ENCODE assay signal across 19 cellular contexts in the genomic region with DNA sequence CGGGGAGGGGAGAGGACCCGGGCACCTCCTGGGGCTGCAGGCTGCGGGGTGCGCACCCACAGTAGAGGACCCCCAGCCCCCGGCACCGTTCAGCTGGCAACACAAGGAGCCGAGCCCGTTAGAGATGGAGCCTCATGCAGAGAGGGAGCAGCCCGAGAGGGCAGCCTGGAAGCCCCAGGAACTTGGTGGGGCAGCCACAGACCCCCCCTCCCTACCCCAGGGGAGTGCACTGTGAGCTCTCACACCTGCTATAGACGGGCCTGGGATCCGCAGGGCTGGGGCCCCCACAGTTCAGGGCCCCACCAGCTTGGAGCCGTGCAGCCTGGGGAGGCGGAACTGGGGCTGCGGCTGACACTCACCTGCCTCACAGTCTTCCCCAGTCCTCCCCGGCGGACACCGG. TPM values are rescaled to one million over a fixed set of nuclear protein-coding genes. Genes with fewer than 3 reads are reported as not detected.
A peak's percentile ranks its signal among the peaks of the same experiment; 100 is the strongest.
DNase-seq lines count a peak whose midpoint lies in the region; ATAC-seq, FAIRE-seq and TF ChIP-seq lines count a peak whose summit lies in the region.
"Had no signal": no experiment of that assay in that cellular context is flagged by ENCODE, and none has a peak within 500 bp of the region (broad histone marks: within the 10 kb centered on the region; RNA-seq: fewer than 3 reads in every experiment).

No MANE protein-coding gene starts in this region.

- TF ChIP-seq CTCF in HEK293 (tag by site-specific recombination; IDR thresholded peaks at IDR 0.05) (no peak), H1 (IDR thresholded peaks at IDR 0.05; ENCODE audit: control extremely low read depth in 1 of 3, insufficient read depth in 1 of 3, low read depth in 1 of 3, low read length in 3 of 3) (no peak), mesothelial cell of epicardium (IDR thresholded peaks at IDR 0.05; ENCODE audit: unreplicated experiment) (no peak), body of pancreas (IDR thresholded peaks at IDR 0.05) (no peak)

- no peaks in the 10 kb centered on the region for H3K27me3 ChIP-seq in BLaER1
- H3K27me3 ChIP-seq in H1 (replicated peaks in 1 of 4; ENCODE audit: control insufficient read depth in 3 of 4, extremely low read depth in 1 of 4, insufficient read depth in 3 of 4, low read length in 3 of 4) = no peaks in the 10 kb centered on the region
- no peaks in the 10 kb centered on the region for H3K27me3 ChIP-seq in body of pancreas

- peaks cover 37% of the 10 kb centered on the region for H3K36me3 ChIP-seq in BLaER1
- H3K36me3 ChIP-seq in HEK293 (ENCODE audit: control insufficient read depth in 2 of 2, insufficient read depth in 1 of 2, low read length in 2 of 2) = no peaks in the 10 kb centered on the region
- no peaks in the 10 kb centered on the region; a peak in 2 of 8 replicates for H3K36me3 ChIP-seq in H1 (ENCODE audit: control insufficient read depth in 2 of 4, insufficient read depth in 4 of 4, low read length in 3 of 4)
- no peaks in the 10 kb centered on the region for H3K36me3 ChIP-seq in body of pancreas (replicated peaks in 1 of 2; ENCODE audit: insufficient read depth in 1 of 2, low read depth in 2 of 2)

- no peak for DNase-seq in H1 (ENCODE audit: low read depth in 1 of 2, low spot score in 2 of 2)
- DNase-seq in mesothelial cell of epicardium (ENCODE audit: low spot score in 2 of 2, unreplicated experiment in 2 of 2) = no peak
- no peak for DNase-seq in body of pancreas
- DNase-seq: AML-193, Calu3, DMS79 treated with DMSO at 0.1 percent for 48 hours, GF-D8 had no signal

- WGBS in H1 (ENCODE audit: extremely low coverage in 1 of 2, insufficient coverage in 1 of 2, insufficient read length in 1 of 2, insufficient replicate concordance in 2 of 2, low coverage in 1 of 2, low lambda C conversion rate in 2 of 2, missing lambda C conversion rate in 1 of 2), 2 experiments = 90% methylated on average over 14 of the region's 17 CpGs; no CpG with 5 or more reads in 1 of the 2 experiments
- 58 to 60% methylated on average over 1 to 14 of the region's 17 CpGs for WGBS in body of pancreas, 2 donors

- no peak for TF ChIP-seq EP300 in H1 (IDR thresholded peaks at IDR 0.05; ENCODE audit: borderline replicate concordance in 1 of 2, low read depth in 2 of 2, low read length in 2 of 2)

- POLR2A ChIA-PET in HEK293 (lab: Yijun Ruan, JAX) = no interaction called here
- POLR2A ChIA-PET in H1 (lab: Charles Lee; ENCODE audit: partially characterized antibody) = interaction anchor here (0.6 to 1.2 kb wide), 2 partner anchors 9 to 51 kb away, joined by 3 read pairs; no protein-coding TSS in a partner anchor

- no peak overlapping the region for H2BK120ac ChIP-seq in H1 (replicated peaks; ENCODE audit: low read depth, low read length)

- H3K27ac ChIP-seq in BLaER1 (no peak overlapping the region), HEK293 (ENCODE audit: extremely low read depth, low read depth, low read length) (no peak overlapping the region), H1 (ENCODE audit: low read depth, low read length) (no peak overlapping the region), body of pancreas (no peak overlapping the region)
- H3K27ac ChIP-seq: 22Rv1, A549, C4-2B had no signal

- no peaks in the 10 kb centered on the region for H3K4me1 Mint-ChIP-seq in mesothelial cell of epicardium
- H3K4me1 Mint-ChIP-seq: B cell had no signal

- CTCF ChIA-PET in HEK293 (lab: Yijun Ruan, JAX) = interaction anchor here (1.2 kb wide), 1 partner anchor 11 kb away, joined by 4 read pairs; no protein-coding TSS in a partner anchor
- CTCF ChIA-PET in H1 (lab: Charles Lee; ENCODE audit: partially characterized antibody) = interaction anchor here (0.9 to 2.8 kb wide), 10 partner anchors 9 to 137 kb away, joined by 3 to 12 read pairs (median 6); no protein-coding TSS in a partner anchor

- no peak overlapping the region for H4K5ac ChIP-seq in H1 (ENCODE audit: insufficient read length, low read depth, low read length)

- H3K9ac ChIP-seq in BLaER1 (no peak overlapping the region), H1 (replicated peaks in 1 of 4; ENCODE audit: extremely low read depth in 1 of 4, low read depth in 3 of 4, low read length in 3 of 4) (no peak overlapping the region)

- no peak overlapping the region for H3K56ac ChIP-seq in H1 (replicated peaks; ENCODE audit: insufficient read length, low read depth, low read length)

- H4K8ac ChIP-seq in H1 (ENCODE audit: extremely low read depth, insufficient read depth, low read length) = peak overlapping the region; percentile 79; the same call in 1 of the 2 replicates

- H3K4me3 Mint-ChIP-seq in mesothelial cell of epicardium = no peak overlapping the region
- H3K4me3 Mint-ChIP-seq: B cell; CD4-positive, alpha-beta T cell; CD8-positive, alpha-beta T cell had no signal

- H3K4me2 ChIP-seq in BLaER1 = peak overlapping the region; percentile 60
- H3K4me2 ChIP-seq in H1 (ENCODE audit: insufficient read depth in 1 of 2, low read depth in 2 of 2, low read length in 2 of 2) = no peak overlapping the region
- H3K4me2 ChIP-seq: A549 had no signal

- no peak overlapping the region for H3K4me3 ChIP-seq in BLaER1
- no peak overlapping the region for H3K4me3 ChIP-seq in HEK293 (ENCODE audit: low read depth, low read length)
- no peak overlapping the region for H3K4me3 ChIP-seq in H1 (ENCODE audit: extremely low read depth in 1 of 4, insufficient read depth in 2 of 4, low read depth in 3 of 4, low read length in 4 of 4)
- no peak overlapping the region for H3K4me3 ChIP-seq in body of pancreas
- H3K4me3 ChIP-seq: A549 had no signal

- H2AFZ ChIP-seq in H1 (ENCODE audit: low read length) = no peak overlapping the region

- no peak overlapping the region for H2BK12ac ChIP-seq in H1 (ENCODE audit: low read depth, low read length)

- peaks cover 67% of the 10 kb centered on the region for H3K4me1 ChIP-seq in BLaER1
- no peaks in the 10 kb centered on the region for H3K4me1 ChIP-seq in HEK293 (ENCODE audit: control insufficient read depth, insufficient read depth, low read length)
- no peaks in the 10 kb centered on the region for H3K4me1 ChIP-seq in H1 (replicated peaks in 1 of 4; ENCODE audit: control insufficient read depth in 3 of 4, insufficient read depth in 4 of 4, low read length in 3 of 4)
- no peaks in the 10 kb centered on the region for H3K4me1 ChIP-seq in body of pancreas
- H3K4me1 ChIP-seq: Caco-2 had no signal

- no peak overlapping the region for H3K14ac ChIP-seq in H1 (ENCODE audit: insufficient read length)

- H3K9me3 ChIP-seq in BLaER1 = no peaks in the 10 kb centered on the region
- no peaks in the 10 kb centered on the region for H3K9me3 ChIP-seq in HEK293 (ENCODE audit: control insufficient read depth, insufficient read depth, low read depth, low read length)
- no peaks in the 10 kb centered on the region for H3K9me3 ChIP-seq in H1 (ENCODE audit: insufficient read depth in 2 of 2, low read depth in 1 of 2, low read length in 1 of 2)
- H3K9me3 ChIP-seq in body of pancreas = no peaks in the 10 kb centered on the region
- H3K9me3 ChIP-seq: A549, Caco-2 had no signal

- H3K23me2 ChIP-seq in H1 (ENCODE audit: low read depth, low read length) = no peaks in the 10 kb centered on the region

- no peaks in the 10 kb centered on the region for H3K79me2 ChIP-seq in H1 (ENCODE audit: control insufficient read depth in 1 of 2, insufficient read depth in 2 of 2, low read length in 2 of 2)

- no peak overlapping the region for H2BK20ac ChIP-seq in H1 (ENCODE audit: low read length)

- FAIRE-seq in H1 (lab: Jason Lieb, UNC) = no peak
- FAIRE-seq: A549, D721Med, G401.6 had no signal

- ATAC-seq in body of pancreas = no peak
- ATAC-seq in GM18520 (IDR thresholded peaks at IDR 0.05; ENCODE audit: unreplicated experiment) = no peak

- H4K91ac ChIP-seq in H1 (replicated peaks; ENCODE audit: insufficient read length, low read length) = no peak overlapping the region

- H3K9me3 Mint-ChIP-seq in mesothelial cell of epicardium = no peaks in the 10 kb centered on the region
- H3K9me3 Mint-ChIP-seq: CD4-positive, alpha-beta T cell; CD8-positive, alpha-beta T cell had no signal

- no peaks in the 10 kb centered on the region for H3K36me3 Mint-ChIP-seq in mesothelial cell of epicardium

- no peak for TF ChIP-seq RAD21 in H1 (IDR thresholded peaks at IDR 0.05 in 1 of 2, conservative IDR thresholded peaks at IDR 0.05 in 1 of 2; ENCODE audit: low read depth in 2 of 2, low read length in 2 of 2)

- no peak overlapping the region for H2BK15ac ChIP-seq in H1 (ENCODE audit: low read length)

- intact Hi-C loops in body of pancreas (cut with DNase I) = no loop called here

- no peak overlapping the region for H3K18ac ChIP-seq in H1 (ENCODE audit: extremely low read depth, low read length)

- H2AK5ac ChIP-seq in H1 (ENCODE audit: low read depth, low read length) = no peak overlapping the region

- H3K27ac Mint-ChIP-seq in mesothelial cell of epicardium = no peak overlapping the region
- H3K27ac Mint-ChIP-seq: B cell; CD4-positive, alpha-beta T cell; CD8-positive, alpha-beta T cell had no signal

- no peaks in the 10 kb centered on the region for H3K27me3 Mint-ChIP-seq in mesothelial cell of epicardium (ENCODE audit: low read depth)
- H3K27me3 Mint-ChIP-seq: B cell; CD4-positive, alpha-beta T cell had no signal

- no peaks in the 10 kb centered on the region; the same call in 1 of the 2 replicates for H3K79me1 ChIP-seq in H1 (ENCODE audit: low read depth, low read length)

- TF ChIP-seq POLR2A in H1 (IDR thresholded peaks at IDR 0.05; ENCODE audit: control extremely low read depth in 1 of 2, low read depth in 2 of 2, low read length in 2 of 2) (no peak), body of pancreas (IDR thresholded peaks at IDR 0.05) (no peak)

- H3K23ac ChIP-seq in H1 (ENCODE audit: insufficient read length) = no peak overlapping the region

- H4K20me1 ChIP-seq in BLaER1 (peaks cover 99% of the 10 kb centered on the region), H1 (replicated peaks in 1 of 2; ENCODE audit: control insufficient read depth in 1 of 2, insufficient read depth in 2 of 2, low read length in 2 of 2) (peaks cover 2 to 23% of the 10 kb centered on the region in 2 experiments)

- no peak overlapping the region for H3K4ac ChIP-seq in H1 (replicated peaks; ENCODE audit: insufficient read length, low read depth, low read length)

- no peak overlapping the region for H2BK5ac ChIP-seq in H1 (ENCODE audit: low read depth, low read length)

TF ChIP-seq in HEK293, 187 proteins besides CTCF, POLR2A, EP300 and RAD21 (continues in another document):
- TF ChIP-seq ZNF16 (tag by site-specific recombination; IDR thresholded peaks at IDR 0.05; ENCODE audit: low read depth) = no peak

RNA-seq across cellular contexts. Expression of a gene that starts 47.0 kb away (rescaled TPM):
- 20.0 and 20.7 TPM in 2 replicates for total RNA-seq in H1 (2021; fragmentation: NEBNext Ultra II Directional; extraction: Animal tissue kit (Norgen Biotek cat#: 25700))
- 18.3 and 25.0 TPM in 2 replicates for polyA plus RNA-seq in H1 (2011; rRNA removed)
- polyA plus RNA-seq in H1 (2011; cell fraction: cytosol; rRNA removed) = 20.5 TPM
- polyA plus RNA-seq in H1 (2011; cell fraction: nucleus; rRNA removed) = 55.6 TPM
- polyA plus RNA-seq in H1 (2012, experiment 1 of 2) = 11.4 to 18.1 TPM (median 16.6 TPM) in 4 replicates
- polyA plus RNA-seq in H1 (2012, experiment 2 of 2) = 15.7 TPM
- 8.9 TPM for polyA plus RNA-seq in H1 (2013, experiment 1 of 2)
- polyA plus RNA-seq in H1 (2013, experiment 2 of 2) = 7.8 TPM
- 32.5 and 33.4 TPM in 2 replicates for polyA minus RNA-seq in H1 (2011; rRNA and poly(A)+ RNA removed)
- 10.1 TPM for polyA minus RNA-seq in H1 (2011; cell fraction: cytosol; rRNA and poly(A)+ RNA removed)
- 24.2 TPM for polyA minus RNA-seq in H1 (2011; cell fraction: nucleus; rRNA and poly(A)+ RNA removed)
- total RNA-seq in mesothelial cell of epicardium (20.1 to 20.3 TPM (median 20.3 TPM) in 3 replicates), body of pancreas (10 to 100 TPM; 17.1 to 22.1 TPM)
- total RNA-seq: CD8-positive, alpha-beta T cell had no signal
